ENCODE assay signal across 11 cellular contexts in the genomic region with DNA sequence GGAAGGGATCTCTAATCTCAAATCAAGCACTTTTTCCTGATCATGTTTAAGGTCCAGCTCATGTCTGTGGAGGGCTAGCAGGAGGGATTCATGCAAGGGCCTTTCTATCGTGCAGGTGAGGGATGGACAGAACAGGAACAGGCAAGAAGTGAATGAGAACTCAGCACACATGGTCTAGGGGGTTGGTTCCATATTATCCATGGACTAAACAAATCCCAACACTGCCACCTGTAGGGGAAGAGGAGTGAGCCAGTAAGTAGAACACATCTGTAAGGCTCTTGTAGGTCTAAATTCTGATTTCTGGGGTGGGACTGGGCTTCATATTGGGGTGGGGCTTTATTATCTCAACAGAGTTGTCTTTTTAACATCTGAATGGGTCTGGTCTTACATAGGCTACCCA.
DNase-seq lines count a peak whose midpoint lies in the region; ATAC-seq, FAIRE-seq and TF ChIP-seq lines count a peak whose summit lies in the region.
"Had no signal": no experiment of that assay in that cellular context is flagged by ENCODE, and none has a peak within 500 bp of the region (broad histone marks: within the 10 kb centered on the region; RNA-seq: fewer than 3 reads in every experiment).

No MANE protein-coding gene starts in this region.

- no peak overlapping the region for H3K4me2 ChIP-seq in HepG2 (ENCODE audit: low read depth, low read length)

- H2AFZ ChIP-seq in HepG2 (ENCODE audit: low read length) = no peak overlapping the region

- H3K9me3 ChIP-seq in T-helper 17 cell (ENCODE audit: control insufficient read depth, low read length, poor library complexity, severe bottlenecking) = no peaks in the 10 kb centered on the region
- H3K9me3 ChIP-seq in HepG2 (ENCODE audit: low read length) = no peaks in the 10 kb centered on the region
- H3K9me3 ChIP-seq in aorta (ENCODE audit: control insufficient read depth, low read length) = no peaks in the 10 kb centered on the region

- peak; percentile 46 for TF ChIP-seq CTCF in HFFc6 (IDR thresholded peaks at IDR 0.05)
- no peak for TF ChIP-seq CTCF in HepG2 (CRISPR knock-in tag; IDR thresholded peaks at IDR 0.05)

- H3K27me3 ChIP-seq in HepG2 (ENCODE audit: control insufficient read depth in 1 of 2, insufficient read depth in 2 of 2, low read length in 2 of 2) (no peaks in the 10 kb centered on the region), aorta (ENCODE audit: control insufficient read depth in 1 of 2, insufficient read depth in 2 of 2, low read length in 1 of 2) (no peaks in the 10 kb centered on the region)

- TF ChIP-seq EP300 in HepG2 (IDR thresholded peaks at IDR 0.05; ENCODE audit: low read depth in 2 of 2, low read length in 2 of 2) (no peak), HepG2 (CRISPR knock-in tag; IDR thresholded peaks at IDR 0.05; ENCODE audit: borderline replicate concordance) (no peak)

- CTCF ChIA-PET in HepG2 (lab: Yijun Ruan, JAX; ENCODE audit: low intra/inter-chr PET ratio, low total read pairs) = no interaction called here

- no peak for TF ChIP-seq POLR2A in HepG2 (IDR thresholded peaks at IDR 0.05; ENCODE audit: insufficient read depth in 1 of 2, low read depth in 2 of 2, low read length in 2 of 2)

- ATAC-seq in T-helper 17 cell (no peak), HepG2 (peak; percentile 74), aorta (ENCODE audit: low FRiP score) (no peak), HG03469 (IDR thresholded peaks at IDR 0.05; ENCODE audit: unreplicated experiment) (no peak)

- no peaks in the 10 kb centered on the region for H3K9me3 Mint-ChIP-seq in HFFc6

- no peak overlapping the region for H3K9ac ChIP-seq in HepG2 (ENCODE audit: insufficient read depth, low read depth, low read length)

- H3K4me1 ChIP-seq in HepG2 (ENCODE audit: insufficient read depth, low read length) (no peaks in the 10 kb centered on the region), aorta (ENCODE audit: control insufficient read depth in 1 of 2, insufficient read depth in 2 of 2, low read length in 2 of 2) (no peaks in the 10 kb centered on the region)

- in situ Hi-C loops in HepG2 (cut with HindIII; ENCODE audit: extremely low pct_ligation_motif_present, low pct_unique_long_range_greater_than_20kb) = loop anchor here (25.0 kb wide), 1 partner anchor 251 kb away; no protein-coding TSS in a partner anchor

- no peaks in the 10 kb centered on the region for H3K36me3 ChIP-seq in HepG2 (replicated peaks in 1 of 2; ENCODE audit: control insufficient read depth in 1 of 2, insufficient read depth in 2 of 2, low read length in 2 of 2)
- no peaks in the 10 kb centered on the region for H3K36me3 ChIP-seq in aorta (ENCODE audit: control insufficient read depth in 1 of 2, insufficient read depth in 2 of 2, low read length in 1 of 2)

- H3K4me1 Mint-ChIP-seq in HFFc6 (ENCODE audit: low read depth) (no peaks in the 10 kb centered on the region), T-helper 17 cell (peaks cover 3% of the 10 kb centered on the region)

- 0% methylated on average over 1 of the region's 1 CpG for WGBS in HepG2 (ENCODE audit: low lambda C conversion rate)
- 82 to 92% methylated on average over 1 of the region's 1 CpG for WGBS in aorta, 2 donors

- DNase-seq in DMS 273 treated with DMSO at 0.1 percent for 48 hours (lab: John Stamatoyannopoulos, UW) (peak; percentile 13), HFFc6 (no peak), T-helper 17 cell (no peak), HepG2 (ENCODE audit: low spot score) (peak; percentile 28), OCI-M2 (lab: John Stamatoyannopoulos, UW; ENCODE audit: unreplicated experiment) (no peak), aorta (no peak), AG20443 (ENCODE audit: low spot score) (no peak)
- DNase-seq: activated CD4-positive, alpha-beta T cell treated with anti-CD3 and anti-CD28 coated beads for 4 hours; mesenchymal stem cell had no signal

- no peak overlapping the region for H3K4me3 Mint-ChIP-seq in HFFc6
- no peak overlapping the region for H3K4me3 Mint-ChIP-seq in T-helper 17 cell

- H3K27ac Mint-ChIP-seq in HFFc6 (no peak overlapping the region), T-helper 17 cell (peak overlapping the region; percentile 45)

- H3K79me2 ChIP-seq in HepG2 (ENCODE audit: insufficient read depth, low read length) = no peaks in the 10 kb centered on the region

- intact Hi-C loops in HepG2 (cut with micrococcal nuclease; ENCODE audit: unreplicated experiment) = no loop called here
- intact Hi-C loops in aorta (cut with DNase I) = no loop called here

- peak; percentile 23 for FAIRE-seq in HepG2 (lab: Jason Lieb, UNC)

- POLR2A ChIA-PET in HepG2 (lab: Yijun Ruan, JAX) = no interaction called here

- H3K36me3 Mint-ChIP-seq in HFFc6 (ENCODE audit: low read depth) = no peaks in the 10 kb centered on the region
- peaks cover 2% of the 10 kb centered on the region for H3K36me3 Mint-ChIP-seq in T-helper 17 cell (ENCODE audit: low read depth)

- BruUV-seq in HepG2 (replicated peaks; lab: Mats Ljungman, UMichigan) = no TSS peak

- no peaks in the 10 kb centered on the region for H3K27me3 Mint-ChIP-seq in HFFc6 (ENCODE audit: insufficient read depth)
- H3K27me3 Mint-ChIP-seq in T-helper 17 cell = peaks cover 25% of the 10 kb centered on the region

- H3K4me3 ChIP-seq in HepG2 (replicated peaks in 1 of 3; ENCODE audit: insufficient read depth in 1 of 3, low read depth in 2 of 3, low read length in 3 of 3) (no peak overlapping the region), aorta (ENCODE audit: low read length in 2 of 2) (no peak overlapping the region)
- H3K4me3 ChIP-seq: coronary artery had no signal

- no peak overlapping the region for H3K27ac ChIP-seq in HepG2 (ENCODE audit: extremely low read length, insufficient read depth, low read length)
- no peak overlapping the region for H3K27ac ChIP-seq in aorta (ENCODE audit: low read depth in 1 of 2, low read length in 2 of 2)
- H3K27ac ChIP-seq: coronary artery had no signal

- H4K20me1 ChIP-seq in HepG2 (ENCODE audit: insufficient read depth, low read length) = no peaks in the 10 kb centered on the region

- no peak for TF ChIP-seq RAD21 in HepG2 (CRISPR knock-in tag; IDR thresholded peaks at IDR 0.05)

TF ChIP-seq in HepG2, 621 proteins besides CTCF, POLR2A, EP300 and RAD21 (continues in another document):
- no peak for TF ChIP-seq AKAP8 (CRISPR knock-in tag; IDR thresholded peaks at IDR 0.05)
- no peak for TF ChIP-seq AKNA (CRISPR knock-in tag; IDR thresholded peaks at IDR 0.05; ENCODE audit: borderline replicate concordance)
- no peak for TF ChIP-seq GATAD2A (CRISPR knock-in tag; IDR thresholded peaks at IDR 0.05)
- TF ChIP-seq ZNF143 (CRISPR knock-in tag; IDR thresholded peaks at IDR 0.05) = no peak
- TF ChIP-seq, protein P1, sequence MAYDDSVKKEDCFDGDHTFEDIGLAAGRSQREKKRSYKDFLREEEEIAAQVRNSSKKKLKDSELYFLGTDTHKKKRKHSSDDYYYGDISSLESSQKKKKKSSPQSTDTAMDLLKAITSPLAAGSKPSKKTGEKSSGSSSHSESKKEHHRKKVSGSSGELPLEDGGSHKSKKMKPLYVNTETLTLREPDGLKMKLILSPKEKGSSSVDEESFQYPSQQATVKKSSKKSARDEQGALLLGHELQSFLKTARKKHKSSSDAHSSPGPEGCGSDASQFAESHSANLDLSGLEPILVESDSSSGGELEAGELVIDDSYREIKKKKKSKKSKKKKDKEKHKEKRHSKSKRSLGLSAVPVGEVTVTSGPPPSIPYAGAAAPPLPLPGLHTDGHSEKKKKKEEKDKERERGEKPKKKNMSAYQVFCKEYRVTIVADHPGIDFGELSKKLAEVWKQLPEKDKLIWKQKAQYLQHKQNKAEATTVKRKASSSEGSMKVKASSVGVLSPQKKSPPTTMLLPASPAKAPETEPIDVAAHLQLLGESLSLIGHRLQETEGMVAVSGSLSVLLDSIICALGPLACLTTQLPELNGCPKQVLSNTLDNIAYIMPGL (CRISPR knock-in tag; IDR thresholded peaks at IDR 0.05; ENCODE audit: borderline replicate concordance in 1 of 2, low read depth in 1 of 2) = no peak
- TF ChIP-seq ARNT2 (CRISPR knock-in tag; IDR thresholded peaks at IDR 0.05; ENCODE audit: low read depth) = no peak
- no peak for TF ChIP-seq ZNF709 (CRISPR knock-in tag; IDR thresholded peaks at IDR 0.05)
- TF ChIP-seq ZSCAN20 (CRISPR knock-in tag; IDR thresholded peaks at IDR 0.05; ENCODE audit: borderline replicate concordance) = no peak
- no peak for TF ChIP-seq ZNF589 (CRISPR knock-in tag; conservative IDR thresholded peaks at IDR 0.05)
- no peak for TF ChIP-seq ZNF761 (CRISPR knock-in tag; conservative IDR thresholded peaks at IDR 0.05)
- TF ChIP-seq NFE2L1 (CRISPR knock-in tag; IDR thresholded peaks at IDR 0.05; ENCODE audit: borderline replicate concordance) = no peak
- TF ChIP-seq ZNF441 (CRISPR knock-in tag; IDR thresholded peaks at IDR 0.05; ENCODE audit: borderline replicate concordance) = no peak

Comparison
In these comparisons a context has a peak if more than half of its experiments do, and no peak if none do; other contexts are left out.
1. DNase-seq: peak in DMS 273 treated with DMSO at 0.1 percent for 48 hours (single experiment) and HepG2 (single experiment); none in HFFc6 (single experiment), T-helper 17 cell (0 of 3), OCI-M2 (single experiment), aorta (0 of 2) and AG20443 (single experiment).